19 cellular contexts compared by ENCODE assay signal in genomic region chr21:28635541-28635940, GRCh38.
DNase-seq lines count a peak whose midpoint lies in the region; ATAC-seq and TF ChIP-seq lines count a peak whose summit lies in the region.
"Had no signal": no experiment of that assay in that cellular context is flagged by ENCODE, and none has a peak within 500 bp of the region (broad histone marks: within the 10 kb centered on the region; RNA-seq: fewer than 3 reads in every experiment).

No MANE protein-coding gene starts in this region.

- no peak overlapping the region for H3K27ac Mint-ChIP-seq in effector memory CD8-positive, alpha-beta T cell

- H3K4me1 ChIP-seq in SK-N-SH (ENCODE audit: control insufficient read depth in 1 of 2, insufficient read depth in 2 of 2, low read depth in 1 of 2, low read length in 1 of 2) = peaks cover 5 to 39% of the 10 kb centered on the region in 2 experiments
- H3K4me1 ChIP-seq in SJSA1 (replicated peaks) = peaks cover 56% of the 10 kb centered on the region
- peaks cover 5% of the 10 kb centered on the region for H3K4me1 ChIP-seq in smooth muscle cell (ENCODE audit: low read depth)

- no peak overlapping the region for H3K4me2 ChIP-seq in SK-N-SH
- H3K4me2 ChIP-seq in smooth muscle cell = no peak overlapping the region

- H3K9me3 ChIP-seq in SK-N-SH (no peaks in the 10 kb centered on the region), SJSA1 (replicated peaks) (no peaks in the 10 kb centered on the region), smooth muscle cell (replicated peaks; ENCODE audit: low read depth) (no peaks in the 10 kb centered on the region)
- H3K9me3 ChIP-seq: BLaER1 treated with 17β-estradiol and CSF1 and Interleukin-3, amounts not matched to agents 10 nM and 100 nM had no signal

- H2AFZ ChIP-seq in SK-N-SH (ENCODE audit: low read depth) = no peak overlapping the region
- H2AFZ ChIP-seq in smooth muscle cell (ENCODE audit: low read depth) = no peak overlapping the region

- TF ChIP-seq RAD21 in SK-N-SH (IDR thresholded peaks at IDR 0.05; ENCODE audit: low read length) = no peak

- ATAC-seq in SK-N-SH treated with all-trans-retinoic acid at 6 μM for 48 hours (no peak), esophagus mucosa (peak; percentile 41), GM19023 (IDR thresholded peaks at IDR 0.05; ENCODE audit: unreplicated experiment) (no peak)
- no peak for ATAC-seq in effector memory CD8-positive, alpha-beta T cell (replicated peaks)
- ATAC-seq: K562 had no signal

- TF ChIP-seq EP300 in SK-N-SH (IDR thresholded peaks at IDR 0.05; ENCODE audit: borderline replicate concordance in 1 of 2, low read depth in 1 of 2, low read length in 1 of 2) = no peak

- H3K4me1 Mint-ChIP-seq in effector memory CD8-positive, alpha-beta T cell (ENCODE audit: low read depth in 2 of 2) = peaks cover 14 to 30% of the 10 kb centered on the region in 2 donors

- H4K20me1 ChIP-seq in SK-N-SH (ENCODE audit: insufficient read depth) (no peaks in the 10 kb centered on the region), smooth muscle cell (ENCODE audit: low read depth) (no peaks in the 10 kb centered on the region)
- H4K20me1 ChIP-seq: BLaER1 treated with 17β-estradiol and CSF1 and Interleukin-3, amounts not matched to agents 10 nM and 100 nM had no signal

- H3F3A ChIP-seq in SK-N-SH (replicated peaks; ENCODE audit: insufficient read depth) (peaks cover 62% of the 10 kb centered on the region), smooth muscle cell (ENCODE audit: low read depth) (peaks cover 12% of the 10 kb centered on the region)

- DNase-seq in SK-N-SH = no peak
- no peak for DNase-seq in SJSA1 (ENCODE audit: low read depth in 1 of 2, low spot score in 2 of 2)
- DNase-seq in smooth muscle cell (lab: John Stamatoyannopoulos, UW; ENCODE audit: unreplicated experiment) = no peak
- no peak for DNase-seq in effector memory CD8-positive, alpha-beta T cell
- no peak for DNase-seq in NCI-H2081 treated with DMSO at 0.1 percent for 48 hours (lab: John Stamatoyannopoulos, UW)
- DNase-seq: NCI-H1436 treated with DMSO at 0.1 percent for 48 hours; NCI-H2081; NCI-H226; NCI-H526; NK-92 treated with Interleukin-12 subunit alpha and Interleukin-12 subunit beta, amount 100 ng/mL, for 24 hours; OCI-M1 had no signal

- H3K9me3 Mint-ChIP-seq in effector memory CD8-positive, alpha-beta T cell = no peaks in the 10 kb centered on the region

- H3K9ac ChIP-seq in SK-N-SH (peak overlapping the region; percentile 83; the same call in 1 of the 2 replicates), smooth muscle cell (ENCODE audit: low read depth) (no peak overlapping the region)
- H3K9ac ChIP-seq: BLaER1 treated with 17β-estradiol and CSF1 and Interleukin-3, amounts not matched to agents 10 nM and 100 nM had no signal

- H3K9me2 ChIP-seq in SK-N-SH = no peaks in the 10 kb centered on the region

- H3K27me3 ChIP-seq in SK-N-SH (ENCODE audit: insufficient read depth) = no peaks in the 10 kb centered on the region
- no peaks in the 10 kb centered on the region for H3K27me3 ChIP-seq in SJSA1 (replicated peaks)
- no peaks in the 10 kb centered on the region for H3K27me3 ChIP-seq in smooth muscle cell (ENCODE audit: low read depth)
- H3K27me3 ChIP-seq: BLaER1 treated with 17β-estradiol and CSF1 and Interleukin-3, amounts not matched to agents 10 nM and 100 nM had no signal

- no peaks in the 10 kb centered on the region for H3K36me3 ChIP-seq in SK-N-SH (replicated peaks in 1 of 2; ENCODE audit: control insufficient read depth in 1 of 2, insufficient read depth in 2 of 2, low read length in 1 of 2)
- H3K36me3 ChIP-seq in SJSA1 = no peaks in the 10 kb centered on the region
- H3K36me3 ChIP-seq in smooth muscle cell (ENCODE audit: low read depth) = no peaks in the 10 kb centered on the region
- H3K36me3 ChIP-seq: BLaER1 treated with 17β-estradiol and CSF1 and Interleukin-3, amounts not matched to agents 10 nM and 100 nM had no signal

- no peaks in the 10 kb centered on the region for H3K36me3 Mint-ChIP-seq in effector memory CD8-positive, alpha-beta T cell (ENCODE audit: insufficient read depth)

- H3K4me3 Mint-ChIP-seq in effector memory CD8-positive, alpha-beta T cell = no peak overlapping the region

- H3K4me3 ChIP-seq in SK-N-SH (ENCODE audit: low read depth in 2 of 2, low read length in 1 of 2) = no peak overlapping the region
- H3K4me3 ChIP-seq in SJSA1 = no peak overlapping the region
- H3K4me3 ChIP-seq in smooth muscle cell = no peak overlapping the region
- H3K4me3 ChIP-seq: BLaER1 treated with 17β-estradiol and CSF1 and Interleukin-3, amounts not matched to agents 10 nM and 100 nM; K562 had no signal

- POLR2A ChIA-PET in SK-N-SH (lab: Yijun Ruan, JAX) = no interaction called here

- TF ChIP-seq CTCF in SK-N-SH (IDR thresholded peaks at IDR 0.05) = no peak
- TF ChIP-seq CTCF in smooth muscle cell (IDR thresholded peaks at IDR 0.05; ENCODE audit: borderline replicate concordance, insufficient read depth, poor library complexity, severe bottlenecking) = no peak

- H3K27ac ChIP-seq in SK-N-SH (ENCODE audit: low read depth in 2 of 2, low read length in 1 of 2) (peak overlapping the region in 1 of 2 experiments; percentile 95; a peak in 2 of 4 replicates), SJSA1 (peak overlapping the region; percentile 93), smooth muscle cell (ENCODE audit: low read depth) (peak overlapping the region; percentile 82)
- H3K27ac ChIP-seq: 22Rv1, HL-60, RWPE1 had no signal

- CTCF ChIA-PET in SK-N-SH (lab: Yijun Ruan, JAX) = no interaction called here

- WGBS in SK-N-SH (ENCODE audit: low lambda C conversion rate) = 83% methylated on average over 1 of the region's 1 CpG
- WGBS in smooth muscle cell (ENCODE audit: low lambda C conversion rate) = 83% methylated on average over 1 of the region's 1 CpG

- no peaks in the 10 kb centered on the region for H3K27me3 Mint-ChIP-seq in effector memory CD8-positive, alpha-beta T cell

- no peaks in the 10 kb centered on the region for H3K79me2 ChIP-seq in SK-N-SH (ENCODE audit: insufficient read depth)
- H3K79me2 ChIP-seq in smooth muscle cell (ENCODE audit: low read depth) = no peaks in the 10 kb centered on the region

TF ChIP-seq in SK-N-SH, 30 proteins besides CTCF, POLR2A, EP300 and RAD21 (continues in another document):
- TF ChIP-seq TAF1 (IDR thresholded peaks at IDR 0.05; ENCODE audit: borderline replicate concordance, low read depth, low read length) (no peak), REST (IDR thresholded peaks at IDR 0.05; ENCODE audit: low read depth, low read length) (no peak), FOXM1 (IDR thresholded peaks at IDR 0.05; ENCODE audit: low read depth) (no peak), YY1 (IDR thresholded peaks at IDR 0.05; ENCODE audit: low read depth) (no peak), RCOR1 (IDR thresholded peaks at IDR 0.05; ENCODE audit: low read length) (no peak)

TF ChIP-seq in SK-N-SH treated with all-trans-retinoic acid at 6 μM for 48 hours, 23 proteins besides CTCF, POLR2A, EP300 and RAD21:
- TF ChIP-seq CSDC2 (CRISPR knock-in tag; IDR thresholded peaks at IDR 0.05) = no peak
- no peak for TF ChIP-seq PATZ1 (CRISPR knock-in tag; IDR thresholded peaks at IDR 0.05; ENCODE audit: borderline replicate concordance)
- TF ChIP-seq OSR1 (CRISPR knock-in tag; IDR thresholded peaks at IDR 0.05) = no peak
- no peak for TF ChIP-seq CREB5 (CRISPR knock-in tag; IDR thresholded peaks at IDR 0.05; ENCODE audit: low read depth)
- no peak for TF ChIP-seq ISL1 (CRISPR knock-in tag; IDR thresholded peaks at IDR 0.05)
- no peak for TF ChIP-seq ZFP3 (CRISPR knock-in tag; IDR thresholded peaks at IDR 0.05)
- TF ChIP-seq POU6F1 (CRISPR knock-in tag; IDR thresholded peaks at IDR 0.05; ENCODE audit: borderline replicate concordance, low read depth) = no peak
- TF ChIP-seq ZFP30 (CRISPR knock-in tag; IDR thresholded peaks at IDR 0.05) = no peak
- no peak for TF ChIP-seq ZNF8 (CRISPR knock-in tag; IDR thresholded peaks at IDR 0.05)
- no peak for TF ChIP-seq RARB (CRISPR knock-in tag; IDR thresholded peaks at IDR 0.05)
- no peak for TF ChIP-seq TCF4 (CRISPR knock-in tag; IDR thresholded peaks at IDR 0.05; ENCODE audit: borderline replicate concordance)
